12 cellular contexts compared by ENCODE assay signal in the genomic region with DNA sequence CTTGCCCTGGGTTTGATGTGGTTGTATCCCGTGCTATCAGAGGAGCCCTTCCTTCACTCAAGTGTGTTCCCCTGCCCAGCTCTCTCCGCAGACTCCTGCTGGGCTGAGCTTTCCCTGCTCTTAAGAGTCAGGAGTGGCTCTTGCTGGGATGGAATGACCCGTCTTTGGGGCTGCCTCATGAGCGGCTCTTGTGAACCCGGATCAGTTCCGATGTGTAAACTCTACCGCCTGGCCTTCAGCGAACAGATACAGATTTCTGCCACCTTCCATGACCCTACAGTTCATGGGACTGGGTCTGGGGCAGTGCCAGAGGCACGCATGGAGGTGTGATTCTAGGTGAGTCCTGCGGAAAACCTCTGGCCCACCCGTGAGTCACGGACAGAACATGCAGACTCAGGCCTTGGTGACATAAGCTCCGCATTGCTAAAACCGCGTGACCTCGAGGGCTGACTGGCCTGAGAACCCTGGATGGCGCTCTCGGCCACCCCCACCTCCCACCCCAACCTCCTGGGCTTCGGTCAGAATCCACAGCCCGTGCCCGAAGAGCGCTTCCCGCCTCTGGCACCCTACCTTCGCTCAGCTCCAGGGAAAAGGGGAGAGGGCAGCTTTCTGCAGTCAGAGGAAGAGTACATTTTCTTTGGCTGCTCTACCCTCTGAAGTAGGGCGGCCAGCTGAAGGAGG. TPM values are rescaled to one million over a fixed set of nuclear protein-coding genes. Genes with fewer than 3 reads are reported as not detected.
DNase-seq lines count a peak whose midpoint lies in the region; ATAC-seq and TF ChIP-seq lines count a peak whose summit lies in the region.
"Had no signal": no experiment of that assay in that cellular context is flagged by ENCODE, and none has a peak within 500 bp of the region (broad histone marks: within the 10 kb centered on the region; RNA-seq: fewer than 3 reads in every experiment).

No MANE protein-coding gene starts in this region.

- no peak for DNase-seq in CD14-positive monocyte (ENCODE audit: low spot score)
- DNase-seq in activated B cell treated with CpG ODN at 0.5 μM for 24 hours = no peak
- DNase-seq in left cardiac atrium = peak; percentile 51
- DNase-seq in osteocyte (ENCODE audit: extremely low spot score, unreplicated experiment) = no peak
- DNase-seq in GM10248 (ENCODE audit: extremely low spot score) = no peak
- no peak for DNase-seq in middle frontal gyrus (ENCODE audit: extremely low spot score, low spot score)
- DNase-seq in activated effector memory CD4-positive, alpha-beta T cell treated with anti-CD3 and anti-CD28 coated beads, Interleukin-2, amount 50 U/mL, for 16 hours = no peak
- DNase-seq in GF-D8 (lab: John Stamatoyannopoulos, UW) = no peak
- DNase-seq: activated naive CD4-positive, alpha-beta T cell treated with Interleukin-2 at 50 U/mL for 16 hours; NCI-H1436 treated with DMSO at 0.1 percent for 48 hours had no signal

- intact Hi-C loops in CD14-positive monocyte (cut with micrococcal nuclease) (no loop called here), activated B cell treated with CpG ODN at 0.5 μM for 24 hours (cut with micrococcal nuclease) (loop anchor here (2.0 kb wide), 1 partner anchor 201 kb away; no protein-coding TSS in a partner anchor), left cardiac atrium (cut with DNase I) (loop anchor here in 1 of 2 donors (5.0 kb wide), 1 partner anchor 124 kb away; no protein-coding TSS in a partner anchor)

- ATAC-seq in activated B cell treated with CpG ODN at 0.5 μM for 24 hours (ENCODE audit: low read depth) = no peak
- no peak for ATAC-seq in left cardiac atrium
- ATAC-seq: left colon had no signal

- TF ChIP-seq CTCF in CD14-positive monocyte (IDR thresholded peaks at IDR 0.05) = no peak
- no peak for TF ChIP-seq CTCF in activated B cell treated with CpG ODN at 0.5 μM for 24 hours (IDR thresholded peaks at IDR 0.05)
- TF ChIP-seq CTCF in osteocyte (IDR thresholded peaks at IDR 0.05) = no peak
- TF ChIP-seq CTCF in GM10248 (IDR thresholded peaks at IDR 0.05; ENCODE audit: control extremely low read depth, extremely low read depth, low read depth, missing control alignments) = no peak

- peaks cover 19% of the 10 kb centered on the region for H3K4me1 Mint-ChIP-seq in CD14-positive monocyte
- peaks cover 16% of the 10 kb centered on the region for H3K4me1 Mint-ChIP-seq in activated B cell treated with CpG ODN at 0.5 μM for 24 hours
- H3K4me1 Mint-ChIP-seq in osteocyte (ENCODE audit: unreplicated experiment) = peaks cover 18% of the 10 kb centered on the region

- H3K4me3 Mint-ChIP-seq in CD14-positive monocyte (peak overlapping the region; percentile 78 to 83), activated B cell treated with CpG ODN at 0.5 μM for 24 hours (peak overlapping the region; percentile 11), osteocyte (ENCODE audit: unreplicated experiment) (peak overlapping the region; percentile 43)

- H3K9me3 Mint-ChIP-seq in CD14-positive monocyte (peaks cover 0 to 14% (median 0%) of the 10 kb centered on the region in 7 donors), activated B cell treated with CpG ODN at 0.5 μM for 24 hours (no peaks in the 10 kb centered on the region), osteocyte (ENCODE audit: unreplicated experiment) (no peaks in the 10 kb centered on the region)

- H3K27ac Mint-ChIP-seq in CD14-positive monocyte = peak overlapping the region in 1 of 7 donors; percentile 41
- H3K27ac Mint-ChIP-seq in activated B cell treated with CpG ODN at 0.5 μM for 24 hours = no peak overlapping the region
- H3K27ac Mint-ChIP-seq in osteocyte (ENCODE audit: unreplicated experiment) = no peak overlapping the region

- POLR2A ChIA-PET in activated B cell treated with CpG ODN at 0.5 μM for 24 hours (lab: Charles Lee) (no interaction called here), GM10248 (lab: Yijun Ruan, JAX) (no interaction called here)

- H3K36me3 Mint-ChIP-seq in CD14-positive monocyte (peaks cover 2 to 3% of the 10 kb centered on the region in 2 donors), activated B cell treated with CpG ODN at 0.5 μM for 24 hours (ENCODE audit: low read depth) (no peaks in the 10 kb centered on the region), osteocyte (ENCODE audit: unreplicated experiment) (peaks cover 2% of the 10 kb centered on the region)

- CTCF ChIA-PET in activated B cell treated with CpG ODN at 0.5 μM for 24 hours (lab: Charles Lee) (interaction anchor here (4.2 kb wide), 1 partner anchor 203 kb away, joined by 18 read pairs; no protein-coding TSS in a partner anchor), GM10248 (lab: Yijun Ruan, JAX) (no interaction called here)

- H3K27me3 Mint-ChIP-seq in CD14-positive monocyte (ENCODE audit: low read depth in 3 of 3) (peaks cover 24 to 56% (median 48%) of the 10 kb centered on the region in 3 donors), activated B cell treated with CpG ODN at 0.5 μM for 24 hours (peaks cover 42% of the 10 kb centered on the region), osteocyte (ENCODE audit: unreplicated experiment) (peaks cover 48% of the 10 kb centered on the region)

RNA-seq across cellular contexts. Expression of gene ZBTB16, which starts 1.3 kb away (rescaled TPM):
- polyA plus RNA-seq in CD14-positive monocyte = 1 to 10 TPM; 4.1 to 8.3 TPM
- total RNA-seq in activated B cell treated with CpG ODN at 0.5 μM for 24 hours (1.3 and 2.5 TPM in 2 replicates), left cardiac atrium (10 to 100 TPM; 65.2 to 79.5 TPM), osteocyte (19.1 and 20.3 TPM in 2 replicates)
- total RNA-seq: SJSA1 had no signal

Comparison
In these comparisons a context has a peak if more than half of its experiments do, and no peak if none do; other contexts are left out.
1. H3K4me3 Mint-ChIP-seq: peak in every context shown above with its lines; median percentile 80 in CD14-positive monocyte; 43 in osteocyte; 11 in activated B cell treated with CpG ODN at 0.5 μM for 24 hours.